Comparison of ENCODE assay signal across 21 cellular contexts in genomic region chr6:42090819-42091717, GRCh38. TPM values are rescaled to one million over a fixed set of nuclear protein-coding genes. Genes with fewer than 3 reads are reported as not detected.
"Had no signal": no experiment of that assay in that cellular context is flagged by ENCODE, and none has a peak within 500 bp of the region (broad histone marks: within the 10 kb centered on the region; RNA-seq: fewer than 3 reads in every experiment).

No MANE protein-coding gene starts in this region.

- H3K4me3 ChIP-seq: lung, pancreas, smooth muscle cell, stomach, tibial artery had no signal

- H3K27ac Mint-ChIP-seq: effector memory CD8-positive, alpha-beta T cell; memory B cell; natural killer cell had no signal

- H3K4me3 Mint-ChIP-seq: effector memory CD8-positive, alpha-beta T cell; memory B cell; natural killer cell; type B pancreatic cell had no signal

- H3K9me3 ChIP-seq: neutrophil, pancreas, stomach, tibial artery had no signal

- H3K27ac ChIP-seq: neutrophil, pancreas, stomach, tibial artery had no signal

- DNase-seq: cortex of kidney; effector memory CD8-positive, alpha-beta T cell; natural killer cell; pancreas; retina; stimulated activated CD4-positive, alpha-beta T cell treated with anti-CD3 and anti-CD28 coated beads, Interleukin-12 subunit alpha, Interleukin-12 subunit beta, amount 100 ng/mL, for 4 hours; stimulated activated CD4-positive, alpha-beta T cell treated with anti-CD3 and anti-CD28 coated beads, Interleukin-1b, Interleukin-23, amount 100 ng/mL, for 48 hours; stimulated activated CD4-positive, alpha-beta T cell treated with anti-CD3 and anti-CD28 coated beads, Interleukin-4, amount 100 ng/mL, for 1 hour; stimulated activated CD8-positive, alpha-beta memory T cell treated with anti-CD3 and anti-CD28 coated beads, Interleukin-4, amount 100 ng/mL, for 48 hours; stimulated activated naive CD4-positive, alpha-beta T cell treated with Interleukin-2 at 50 U/mL for 16 hours; stomach; tibial artery had no signal

- H3K9me3 Mint-ChIP-seq: effector memory CD8-positive, alpha-beta T cell; memory B cell; natural killer cell; type B pancreatic cell had no signal

- H3K36me3 ChIP-seq: pancreas had no signal

- H3K36me3 Mint-ChIP-seq: natural killer cell, type B pancreatic cell had no signal

- H3K27me3 Mint-ChIP-seq: effector memory CD8-positive, alpha-beta T cell; memory B cell had no signal

- H3K4me2 ChIP-seq: smooth muscle cell had no signal

- H3K27me3 ChIP-seq: neutrophil, pancreas, stomach, tibial artery had no signal

- ATAC-seq: effector memory CD8-positive, alpha-beta T cell; natural killer cell; pancreas; sciatic nerve had no signal

- H3K4me1 Mint-ChIP-seq: memory B cell, natural killer cell had no signal

RNA-seq across cellular contexts. Expression of gene C6orf132, which starts 51.4 kb away (rescaled TPM):
- total RNA-seq: mononuclear cell, pulmonary artery endothelial cell had no signal
- polyA plus RNA-seq: neural cell had no signal
